ENCODE assay signal across 23 cellular contexts in the genomic region with DNA sequence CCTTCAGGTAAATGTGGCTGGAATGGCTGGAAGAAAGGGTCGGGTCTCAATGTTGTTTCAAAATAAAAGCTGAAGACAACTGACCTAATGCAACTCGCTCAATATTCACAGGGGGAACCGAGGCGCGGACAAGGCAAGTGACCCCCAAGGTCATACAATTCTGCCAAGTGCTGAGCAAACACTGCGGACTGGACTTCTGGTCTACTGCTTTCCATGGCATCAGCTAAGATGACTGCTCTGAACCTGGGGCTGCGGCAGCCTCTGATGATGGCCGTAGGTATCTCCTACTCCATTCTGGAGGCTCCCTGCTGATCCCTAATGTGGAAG. TPM values are rescaled to one million over a fixed set of nuclear protein-coding genes. Genes with fewer than 3 reads are reported as not detected.
"Had no signal": no experiment of that assay in that cellular context is flagged by ENCODE, and none has a peak within 500 bp of the region (broad histone marks: within the 10 kb centered on the region; RNA-seq: fewer than 3 reads in every experiment).

No MANE protein-coding gene starts in this region.

- H3K27ac ChIP-seq: body of pancreas, cardiac muscle cell, foreskin keratinocyte, thoracic aorta had no signal

- H3K4me3 Mint-ChIP-seq: activated CD4-positive, alpha-beta memory T cell treated with anti-CD3 and anti-CD28 coated beads for 36 hours; activated naive CD4-positive, alpha-beta T cell treated with anti-CD3 and anti-CD28 coated beads, Interleukin-2, amount 10 ng/mL, durations not matched to agents 7 days and 5 days; dendritic cell treated with granulocyte-macrophage colony-stimulating factor and Interleukin-4, amounts not matched to agents 40 ng/mL and 50 ng/mL, for 4 days; immature natural killer cell; natural killer cell treated with Interleukin-12 subunit alpha and Interleukin-12 subunit beta and Interleukin-15 and Interleukin-18, amount 100 ng/mL, for 72 hours; stimulated activated memory B cell treated with anti-CD40 and anti-IgM and Interleukin-4, amounts not matched to agents 10 μg/mL and 1 μg/mL and 100 μg/mL, for 72 hours; T-helper 17 cell had no signal

- H3K27me3 ChIP-seq: body of pancreas, cardiac muscle cell, foreskin keratinocyte had no signal

- H3K36me3 Mint-ChIP-seq: activated CD4-positive, alpha-beta memory T cell treated with anti-CD3 and anti-CD28 coated beads for 36 hours; activated naive CD4-positive, alpha-beta T cell treated with anti-CD3 and anti-CD28 coated beads, Interleukin-2, amount 10 ng/mL, durations not matched to agents 7 days and 5 days; natural killer cell treated with Interleukin-12 subunit alpha and Interleukin-12 subunit beta and Interleukin-15 and Interleukin-18, amount 100 ng/mL, for 72 hours had no signal

- H3K9me3 Mint-ChIP-seq: activated CD4-positive, alpha-beta memory T cell treated with anti-CD3 and anti-CD28 coated beads for 36 hours; activated naive CD4-positive, alpha-beta T cell treated with anti-CD3 and anti-CD28 coated beads, Interleukin-2, amount 10 ng/mL, durations not matched to agents 7 days and 5 days; dendritic cell treated with granulocyte-macrophage colony-stimulating factor and Interleukin-4, amounts not matched to agents 40 ng/mL and 50 ng/mL, for 4 days; immature natural killer cell; natural killer cell treated with Interleukin-12 subunit alpha and Interleukin-12 subunit beta and Interleukin-15 and Interleukin-18, amount 100 ng/mL, for 72 hours; stimulated activated memory B cell treated with anti-CD40 and anti-IgM and Interleukin-4, amounts not matched to agents 10 μg/mL and 1 μg/mL and 100 μg/mL, for 72 hours had no signal

- H3K27ac Mint-ChIP-seq: activated CD4-positive, alpha-beta memory T cell treated with anti-CD3 and anti-CD28 coated beads for 36 hours; dendritic cell treated with granulocyte-macrophage colony-stimulating factor and Interleukin-4, amounts not matched to agents 40 ng/mL and 50 ng/mL, for 4 days; immature natural killer cell; stimulated activated memory B cell treated with anti-CD40 and anti-IgM and Interleukin-4, amounts not matched to agents 10 μg/mL and 1 μg/mL and 100 μg/mL, for 72 hours; T-helper 17 cell had no signal

- ATAC-seq: body of pancreas; foreskin keratinocyte; natural killer cell treated with Interleukin-12 subunit alpha and Interleukin-12 subunit beta and Interleukin-15 and Interleukin-18, amount 100 ng/mL, for 72 hours; sciatic nerve; stimulated activated memory B cell treated with anti-CD40 and anti-IgM and Interleukin-4, amounts not matched to agents 10 μg/mL and 1 μg/mL and 100 μg/mL, for 72 hours; T-helper 17 cell had no signal

- H3K27me3 Mint-ChIP-seq: activated CD4-positive, alpha-beta memory T cell treated with anti-CD3 and anti-CD28 coated beads for 36 hours; dendritic cell treated with granulocyte-macrophage colony-stimulating factor and Interleukin-4, amounts not matched to agents 40 ng/mL and 50 ng/mL, for 4 days; natural killer cell treated with Interleukin-12 subunit alpha and Interleukin-12 subunit beta and Interleukin-15 and Interleukin-18, amount 100 ng/mL, for 72 hours; stimulated activated memory B cell treated with anti-CD40 and anti-IgM and Interleukin-4, amounts not matched to agents 10 μg/mL and 1 μg/mL and 100 μg/mL, for 72 hours; T-helper 17 cell had no signal

- DNase-seq: activated CD4-positive, alpha-beta memory T cell treated with anti-CD3 and anti-CD28 coated beads for 36 hours; activated CD4-positive, alpha-beta T cell treated with anti-CD3 and anti-CD28 coated beads for 4 hours; activated CD4-positive, CD25-positive, alpha-beta regulatory T cell; activated effector memory CD4-positive, alpha-beta T cell treated with anti-CD3 and anti-CD28 coated beads, Interleukin-2, amount 50 U/mL, for 16 hours; activated naive CD4-positive, alpha-beta T cell treated with anti-CD3 and anti-CD28 coated beads, Interleukin-2, amount 10 ng/mL, durations not matched to agents 7 days and 5 days; activated T-cell treated with anti-CD3 and anti-CD28 coated beads for 4 hours; effector memory CD4-positive, alpha-beta T cell; foreskin keratinocyte; immature natural killer cell; left ventricle myocardium inferior; small intestine; stimulated activated CD4-positive, alpha-beta T cell treated with anti-CD3 and anti-CD28 coated beads, Interleukin-2, amount 100 ng/mL, for 24 hours; SW 1271; T-helper 17 cell had no signal

RNA-seq across cellular contexts. Expression of gene CA4, which starts 21.9 kb away (rescaled TPM):
- total RNA-seq: activated CD4-positive, alpha-beta memory T cell treated with anti-CD3 and anti-CD28 coated beads for 36 hours; chondrocyte; foreskin keratinocyte; kidney epithelial cell; natural killer cell treated with Interleukin-12 subunit alpha and Interleukin-12 subunit beta and Interleukin-15 and Interleukin-18, amount 100 ng/mL, for 72 hours; T-helper 17 cell had no signal
